15 cellular contexts compared by ENCODE assay signal in the genomic region with DNA sequence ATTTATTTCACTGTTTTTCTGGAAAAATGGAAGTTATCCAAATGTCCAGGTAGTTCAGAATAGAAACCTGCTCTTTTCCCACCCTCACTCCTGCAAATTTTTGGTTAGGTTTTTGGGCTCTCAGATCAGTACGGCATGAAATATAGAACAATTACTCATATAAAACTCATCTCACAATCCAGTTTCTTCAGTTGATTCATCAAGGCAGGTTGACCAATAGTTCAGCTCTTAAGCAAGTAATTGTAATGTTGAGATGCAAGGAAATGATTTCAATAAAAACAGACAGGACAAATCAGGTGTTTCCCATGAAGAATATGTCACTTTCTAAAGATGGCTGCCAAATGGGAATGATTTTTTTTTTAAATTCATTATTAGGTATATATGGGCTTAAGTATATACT. TPM values are rescaled to one million over a fixed set of nuclear protein-coding genes. Genes with fewer than 3 reads are reported as not detected.
DNase-seq lines count a peak whose midpoint lies in the region; ATAC-seq and TF ChIP-seq lines count a peak whose summit lies in the region.
"Had no signal": no experiment of that assay in that cellular context is flagged by ENCODE, and none has a peak within 500 bp of the region (broad histone marks: within the 10 kb centered on the region; RNA-seq: fewer than 3 reads in every experiment).

No MANE protein-coding gene starts in this region.

- no peak overlapping the region for H3K27ac ChIP-seq in CD4-positive, alpha-beta memory T cell (ENCODE audit: low read depth, low read length)
- H3K27ac ChIP-seq in esophagus squamous epithelium (peak overlapping the region; percentile 59 to 89 (median 86)), transverse colon (peak overlapping the region in 2 of 4 donors; percentile 82)
- H3K27ac ChIP-seq: neutrophil, Peyer's patch, vagina had no signal

- H3K36me3 ChIP-seq in CD4-positive, alpha-beta memory T cell (ENCODE audit: insufficient read depth, low read length), result no peaks in the 10 kb centered on the region
- H3K36me3 ChIP-seq in esophagus squamous epithelium (no peaks in the 10 kb centered on the region), transverse colon (no peaks in the 10 kb centered on the region)
- H3K36me3 ChIP-seq: neutrophil, Peyer's patch, vagina had no signal

- TF ChIP-seq EP300 in transverse colon (IDR thresholded peaks at IDR 0.05; ENCODE audit: low read depth), result no peak

- no peak overlapping the region for H3K4me3 ChIP-seq in CD4-positive, alpha-beta memory T cell (ENCODE audit: low read length in 2 of 2)
- H3K4me3 ChIP-seq in esophagus squamous epithelium (peak overlapping the region; percentile 52 to 65 (median 56)), transverse colon (no peak overlapping the region)

- H3K27me3 ChIP-seq in CD4-positive, alpha-beta memory T cell (ENCODE audit: insufficient read depth, low read length), result no peaks in the 10 kb centered on the region
- H3K27me3 ChIP-seq in esophagus squamous epithelium (no peaks in the 10 kb centered on the region), transverse colon (no peaks in the 10 kb centered on the region)
- H3K27me3 ChIP-seq: Peyer's patch, vagina had no signal

- H3K4me1 Mint-ChIP-seq in CD4-positive, alpha-beta memory T cell, result peaks cover 23 to 44% (median 32%) of the 10 kb centered on the region in 4 donors
- peaks cover 17% of the 10 kb centered on the region for H3K4me1 Mint-ChIP-seq in T-helper 17 cell
- peaks cover 31% of the 10 kb centered on the region for H3K4me1 Mint-ChIP-seq in progenitor cell of endocrine pancreas (ENCODE audit: low read depth)

- intact Hi-C loops in CD4-positive, alpha-beta memory T cell (cut with micrococcal nuclease), result no loop called here
- intact Hi-C loops in esophagus squamous epithelium (cut with DNase I) (no loop called here), transverse colon (cut with DNase I; ENCODE audit: low total_unique reads) (no loop called here)

- TF ChIP-seq POLR2A in esophagus squamous epithelium (IDR thresholded peaks at IDR 0.05) (no peak), transverse colon (IDR thresholded peaks at IDR 0.05) (no peak)

- no peaks in the 10 kb centered on the region for H3K9me3 ChIP-seq in CD4-positive, alpha-beta memory T cell (ENCODE audit: control insufficient read depth in 1 of 2, low read length in 2 of 2)
- no peaks in the 10 kb centered on the region for H3K9me3 ChIP-seq in T-helper 17 cell (ENCODE audit: control insufficient read depth, low read length, poor library complexity, severe bottlenecking)
- peaks cover 0 to 7% (median 0%) of the 10 kb centered on the region in 3 donors for H3K9me3 ChIP-seq in esophagus squamous epithelium
- H3K9me3 ChIP-seq in transverse colon, result peaks cover 0 to 3% of the 10 kb centered on the region in 2 donors
- H3K9me3 ChIP-seq: neutrophil, Peyer's patch, vagina had no signal

- H3K27me3 Mint-ChIP-seq in CD4-positive, alpha-beta memory T cell, result peaks cover 0 to 2% of the 10 kb centered on the region in 2 donors
- H3K27me3 Mint-ChIP-seq in T-helper 17 cell (no peaks in the 10 kb centered on the region), progenitor cell of endocrine pancreas (peaks cover 6% of the 10 kb centered on the region)

- TF ChIP-seq CTCF in esophagus squamous epithelium (IDR thresholded peaks at IDR 0.05) (no peak), progenitor cell of endocrine pancreas (IDR thresholded peaks at IDR 0.05; ENCODE audit: unreplicated experiment) (no peak), transverse colon (IDR thresholded peaks at IDR 0.05) (no peak)

- H3K36me3 Mint-ChIP-seq in CD4-positive, alpha-beta memory T cell, result peaks cover 3 to 4% of the 10 kb centered on the region in 2 donors
- peaks cover 3% of the 10 kb centered on the region for H3K36me3 Mint-ChIP-seq in T-helper 17 cell (ENCODE audit: low read depth)
- peaks cover 16% of the 10 kb centered on the region for H3K36me3 Mint-ChIP-seq in progenitor cell of endocrine pancreas (ENCODE audit: insufficient read depth)
- H3K36me3 Mint-ChIP-seq: CD14-positive monocyte had no signal

- in situ Hi-C loops in transverse colon (cut with MboI; ENCODE audit: low pct_ligation_motif_present in 1 of 4, low pct_unique_long_range_greater_than_20kb in 1 of 4, low sequenced_read_pairs in 3 of 4), result no loop called here

- DNase-seq in CD4-positive, alpha-beta memory T cell, result no peak
- DNase-seq in T-helper 17 cell (no peak), esophagus squamous epithelium (lab: John Stamatoyannopoulos, UW) (no peak), progenitor cell of endocrine pancreas (ENCODE audit: low spot score, unreplicated experiment) (no peak), SIG-M5 (lab: John Stamatoyannopoulos, UW) (no peak), transverse colon (no peak)
- no peak for DNase-seq in stimulated activated CD4-positive, alpha-beta T cell treated with anti-CD3 and anti-CD28 coated beads, Interleukin-4, amount 100 ng/mL, for 1 hour
- DNase-seq: activated CD4-positive, alpha-beta T cell treated with anti-CD3 and anti-CD28 coated beads, Interleukin-2, amount 10 ng/mL, durations not matched to agents 24 days and 14 days; cortex of kidney; H7; Peyer's patch had no signal

- CTCF ChIA-PET in CD4-positive, alpha-beta memory T cell (lab: Charles Lee; ENCODE audit: partially characterized antibody), result interaction anchor here (1.5 kb wide), 1 partner anchor 10 kb away, joined by 4 read pairs; no protein-coding TSS in a partner anchor

- 27 to 64% methylated on average over 1 of the region's 1 CpG for WGBS in esophagus squamous epithelium, 2 donors
- WGBS in transverse colon (ENCODE audit: low coverage in 1 of 2), 2 donors, result 75 to 76% methylated on average over 1 of the region's 1 CpG

- POLR2A ChIA-PET in CD4-positive, alpha-beta memory T cell (lab: Charles Lee; ENCODE audit: partially characterized antibody), result no interaction called here

- no peak for ATAC-seq in T-helper 17 cell
- ATAC-seq in GM18870 (IDR thresholded peaks at IDR 0.05; ENCODE audit: unreplicated experiment), result no peak

- H3K27ac Mint-ChIP-seq in CD4-positive, alpha-beta memory T cell, result peak overlapping the region in 1 of 7 donors; percentile 39
- no peak overlapping the region for H3K27ac Mint-ChIP-seq in T-helper 17 cell
- H3K27ac Mint-ChIP-seq in progenitor cell of endocrine pancreas, result no peak overlapping the region
- H3K27ac Mint-ChIP-seq: activated CD4-positive, alpha-beta T cell treated with anti-CD3 and anti-CD28 coated beads, Interleukin-2, amount 10 ng/mL, durations not matched to agents 24 days and 14 days; CD14-positive monocyte had no signal

- peaks cover 0 to 9% (median 2%) of the 10 kb centered on the region in 8 donors for H3K9me3 Mint-ChIP-seq in CD4-positive, alpha-beta memory T cell
- H3K9me3 Mint-ChIP-seq in progenitor cell of endocrine pancreas (ENCODE audit: low read depth), result peaks cover 17% of the 10 kb centered on the region

- peaks cover 15% of the 10 kb centered on the region for H3K4me1 ChIP-seq in CD4-positive, alpha-beta memory T cell (ENCODE audit: insufficient read depth, low read length)
- H3K4me1 ChIP-seq in esophagus squamous epithelium (peaks cover 0 to 45% (median 0%) of the 10 kb centered on the region in 3 donors), transverse colon (peaks cover 0 to 22% (median 8%) of the 10 kb centered on the region in 4 donors)

- peak overlapping the region in 6 of 8 donors; percentile 5 to 66 (median 16) for H3K4me3 Mint-ChIP-seq in CD4-positive, alpha-beta memory T cell
- H3K4me3 Mint-ChIP-seq in T-helper 17 cell (peak overlapping the region; percentile 8), progenitor cell of endocrine pancreas (ENCODE audit: low read depth) (peak overlapping the region; percentile 77)
- H3K4me3 Mint-ChIP-seq: activated CD4-positive, alpha-beta T cell treated with anti-CD3 and anti-CD28 coated beads, Interleukin-2, amount 10 ng/mL, durations not matched to agents 24 days and 14 days; CD14-positive monocyte had no signal

RNA-seq across cellular contexts. Expression of a gene that starts 2.0 kb away (rescaled TPM):
- 1 to 10 TPM; 2.2 to 3.1 TPM for total RNA-seq in CD4-positive, alpha-beta memory T cell
- 1 to 10 TPM; 1.0 to 1.1 TPM for polyA plus RNA-seq in CD4-positive, alpha-beta memory T cell
- 10 to 100 TPM in 1 of 2 donors, 1 to 10 TPM in 1; 3.5 to 30.6 TPM for total RNA-seq in T-helper 17 cell
- total RNA-seq in esophagus squamous epithelium, result 10 to 100 TPM; 17.5 to 35.9 (median 32.1) TPM
- total RNA-seq in progenitor cell of endocrine pancreas, result 13.4 and 15.4 TPM in 2 replicates
- 1 to 10 TPM; 1.2 to 6.0 (median 3.5) TPM for total RNA-seq in transverse colon
- total RNA-seq: H7 had no signal

Comparison
In these comparisons a context has a peak if more than half of its experiments do, and no peak if none do; other contexts are left out.
1. H3K4me3 ChIP-seq: peak in esophagus squamous epithelium (4 of 4); none in CD4-positive, alpha-beta memory T cell (0 of 2) and transverse colon (0 of 4).
2. H3K4me3 Mint-ChIP-seq: peak in every context shown above with its lines; median percentile 77 in progenitor cell of endocrine pancreas; 16 in CD4-positive, alpha-beta memory T cell; 8 in T-helper 17 cell.